ENCODE assay signal across 23 cellular contexts in genomic region chr19:39416626-39417120, GRCh38. TPM values are rescaled to one million over a fixed set of nuclear protein-coding genes. Genes with fewer than 3 reads are reported as not detected.
A peak's percentile ranks its signal among the peaks of the same experiment; 100 is the strongest.
DNase-seq lines count a peak whose midpoint lies in the region; FAIRE-seq and TF ChIP-seq lines count a peak whose summit lies in the region.
"Had no signal": no experiment of that assay in that cellular context is flagged by ENCODE, and none has a peak within 500 bp of the region (broad histone marks: within the 10 kb centered on the region; RNA-seq: fewer than 3 reads in every experiment).

No MANE protein-coding gene starts in this region.

- H2AFZ ChIP-seq in astrocyte (ENCODE audit: low read depth, low read length) (no peak overlapping the region), neural progenitor cell (replicated peaks) (no peak overlapping the region)
- H2AFZ ChIP-seq: GM23248 had no signal

- TF ChIP-seq CTCF in astrocyte (IDR thresholded peaks at IDR 0.05; ENCODE audit: insufficient read depth, low read depth, low read length) (no peak), neural progenitor cell (IDR thresholded peaks at IDR 0.05) (no peak), endothelial cell (IDR thresholded peaks at IDR 0.05; ENCODE audit: unreplicated experiment) (no peak)

- peaks cover 13% of the 10 kb centered on the region for H3K4me1 Mint-ChIP-seq in astrocyte (ENCODE audit: low read depth, unreplicated experiment)
- H3K4me1 Mint-ChIP-seq in neural progenitor cell: peaks cover 29% of the 10 kb centered on the region
- peaks cover 16% of the 10 kb centered on the region for H3K4me1 Mint-ChIP-seq in endothelial cell (ENCODE audit: unreplicated experiment)

- DNase-seq in NCI-H524 (lab: John Stamatoyannopoulos, UW) (peak; percentile 37 to 42), NCI-H524 treated with DMSO at 0.1 percent for 48 hours (lab: John Stamatoyannopoulos, UW) (no peak), G401 (ENCODE audit: low spot score) (peak; percentile 24), astrocyte (ENCODE audit: low read depth) (no peak), neural progenitor cell (ENCODE audit: low spot score) (peak; percentile 38), NCI-H1048 (lab: John Stamatoyannopoulos, UW) (no peak), endothelial cell (ENCODE audit: low spot score) (no peak)
- no peak for DNase-seq in activated CD4-positive, alpha-beta T cell treated with anti-CD3 and anti-CD28 coated beads for 48 hours
- DNase-seq: activated CD4-positive, alpha-beta memory T cell treated with anti-CD3 and anti-CD28 coated beads, Interleukin-2, amount 10 ng/mL, durations not matched to agents 7 days and 5 days; activated effector memory CD4-positive, alpha-beta T cell treated with Interleukin-2 at 50 U/mL for 16 hours; activated naive CD8-positive, alpha-beta T cell treated with anti-CD3 and anti-CD28 coated beads, Interleukin-2, amount 10 ng/mL, durations not matched to agents 7 days and 5 days; activated T-cell treated with anti-CD3 and anti-CD28 coated beads for 4 hours; dorsolateral prefrontal cortex; GM23248; left lung; naive thymus-derived CD4-positive, alpha-beta T cell; NCI-H510A treated with DMSO at 0.1 percent for 48 hours; spleen; stimulated activated CD4-positive, alpha-beta T cell treated with anti-CD3 and anti-CD28 coated beads, Interleukin-4, amount 100 ng/mL, for 1 hour had no signal

- H3K27ac Mint-ChIP-seq in astrocyte (ENCODE audit: unreplicated experiment): no peak overlapping the region
- H3K27ac Mint-ChIP-seq in neural progenitor cell: no peak overlapping the region
- H3K27ac Mint-ChIP-seq in endothelial cell (ENCODE audit: unreplicated experiment): no peak overlapping the region
- H3K27ac Mint-ChIP-seq: activated CD4-positive, alpha-beta memory T cell treated with anti-CD3 and anti-CD28 coated beads, Interleukin-2, amount 10 ng/mL, durations not matched to agents 7 days and 5 days; activated naive CD8-positive, alpha-beta T cell treated with anti-CD3 and anti-CD28 coated beads, Interleukin-2, amount 10 ng/mL, durations not matched to agents 7 days and 5 days; type B pancreatic cell had no signal

- in situ Hi-C loops in G401 (cut with HindIII; ENCODE audit: low sequenced_read_pairs): no loop called here

- H3K9me3 ChIP-seq in astrocyte (ENCODE audit: insufficient read depth, low read depth, low read length) (no peaks in the 10 kb centered on the region), neural progenitor cell (ENCODE audit: low read depth) (no peaks in the 10 kb centered on the region)
- H3K9me3 ChIP-seq: left lung, spleen had no signal

- H3K9ac ChIP-seq in astrocyte (ENCODE audit: low read length) (no peak overlapping the region), neural progenitor cell (no peak overlapping the region)
- H3K9ac ChIP-seq: GM23248 had no signal

- H3K27me3 Mint-ChIP-seq in astrocyte (ENCODE audit: low read depth, unreplicated experiment) (no peaks in the 10 kb centered on the region), neural progenitor cell (ENCODE audit: insufficient read depth, low read depth) (peaks cover 8% of the 10 kb centered on the region), endothelial cell (ENCODE audit: unreplicated experiment) (peaks cover 20% of the 10 kb centered on the region)

- H3K4me2 ChIP-seq in astrocyte (ENCODE audit: low read length) (peak overlapping the region; percentile 97), neural progenitor cell (no peak overlapping the region)

- H3K4me3 Mint-ChIP-seq in astrocyte (ENCODE audit: unreplicated experiment) (peak overlapping the region; percentile 40), neural progenitor cell (no peak overlapping the region), endothelial cell (ENCODE audit: unreplicated experiment) (no peak overlapping the region)
- H3K4me3 Mint-ChIP-seq: activated CD4-positive, alpha-beta memory T cell treated with anti-CD3 and anti-CD28 coated beads, Interleukin-2, amount 10 ng/mL, durations not matched to agents 7 days and 5 days; activated naive CD8-positive, alpha-beta T cell treated with anti-CD3 and anti-CD28 coated beads, Interleukin-2, amount 10 ng/mL, durations not matched to agents 7 days and 5 days; naive thymus-derived CD4-positive, alpha-beta T cell had no signal

- H3K4me3 ChIP-seq in astrocyte (ENCODE audit: insufficient read depth, low read depth, low read length) (no peak overlapping the region), neural progenitor cell (no peak overlapping the region)
- H3K4me3 ChIP-seq: GM23248, left lung had no signal

- H4K20me1 ChIP-seq in astrocyte (ENCODE audit: insufficient read depth, low read length): peaks cover 64% of the 10 kb centered on the region
- peaks cover 34% of the 10 kb centered on the region for H4K20me1 ChIP-seq in neural progenitor cell (ENCODE audit: low read depth)

- peaks cover 15% of the 10 kb centered on the region for H3F3A ChIP-seq in neural progenitor cell (ENCODE audit: low read depth)

- H3K36me3 Mint-ChIP-seq in astrocyte (ENCODE audit: low read depth, unreplicated experiment) (peaks cover 16% of the 10 kb centered on the region), neural progenitor cell (peaks cover 18% of the 10 kb centered on the region), endothelial cell (ENCODE audit: low read depth, unreplicated experiment) (peaks cover 34% of the 10 kb centered on the region)

- H3K9me3 Mint-ChIP-seq in astrocyte (ENCODE audit: unreplicated experiment) (no peaks in the 10 kb centered on the region), neural progenitor cell (peaks cover 4% of the 10 kb centered on the region), endothelial cell (ENCODE audit: unreplicated experiment) (no peaks in the 10 kb centered on the region)
- H3K9me3 Mint-ChIP-seq: activated CD4-positive, alpha-beta memory T cell treated with anti-CD3 and anti-CD28 coated beads, Interleukin-2, amount 10 ng/mL, durations not matched to agents 7 days and 5 days; activated naive CD8-positive, alpha-beta T cell treated with anti-CD3 and anti-CD28 coated beads, Interleukin-2, amount 10 ng/mL, durations not matched to agents 7 days and 5 days; type B pancreatic cell had no signal

- peaks cover 15% of the 10 kb centered on the region for H3K4me1 ChIP-seq in astrocyte (ENCODE audit: insufficient read depth, low read length)
- H3K4me1 ChIP-seq in neural progenitor cell: peaks cover 11% of the 10 kb centered on the region

- H3K36me3 ChIP-seq in astrocyte (ENCODE audit: insufficient read depth, low read length) (peaks cover 15% of the 10 kb centered on the region), neural progenitor cell (no peaks in the 10 kb centered on the region)

- H3K27me3 ChIP-seq in astrocyte (ENCODE audit: insufficient read depth, low read length) (no peaks in the 10 kb centered on the region), neural progenitor cell (no peaks in the 10 kb centered on the region)
- H3K27me3 ChIP-seq: dorsolateral prefrontal cortex had no signal

- H3K79me2 ChIP-seq in astrocyte (ENCODE audit: insufficient read depth, low read length) (peaks cover 65% of the 10 kb centered on the region), neural progenitor cell (ENCODE audit: low read depth) (peaks cover 41% of the 10 kb centered on the region)

- no peak overlapping the region for H3K27ac ChIP-seq in astrocyte (ENCODE audit: low read depth, low read length)
- no peak overlapping the region for H3K27ac ChIP-seq in neural progenitor cell
- H3K27ac ChIP-seq: dorsolateral prefrontal cortex, GM23248, HL-60, left lung had no signal

- no peak for FAIRE-seq in astrocyte (lab: Jason Lieb, UNC)
- FAIRE-seq: RCC 7860, TTC549 had no signal

RNA-seq across cellular contexts. Expression of gene PLEKHG2, which starts 4.2 kb away (rescaled TPM):
- 18.3 and 21.3 TPM in 2 replicates for total RNA-seq in G401 (2014; rRNA removed; shearing (Covaris generic))
- 101 and 102 TPM in 2 replicates for total RNA-seq in astrocyte
- 10.7 and 46.9 TPM in 2 replicates for total RNA-seq in neural progenitor cell (ENCODE audit: low replicate concordance)
- 172 TPM for total RNA-seq in endothelial cell (ENCODE audit: unreplicated experiment)

RNA-seq across cellular contexts. Expression of gene ZFP36, which starts 10.0 kb away (rescaled TPM):
- total RNA-seq in G401 (2014; rRNA removed; shearing (Covaris generic)): 1.1 and 1.9 TPM in 2 replicates
- 21.6 and 28.0 TPM in 2 replicates for total RNA-seq in astrocyte
- total RNA-seq in neural progenitor cell (ENCODE audit: low replicate concordance): 1.2 TPM in 1 of 2 replicates, not detected in the other
- total RNA-seq in endothelial cell (ENCODE audit: unreplicated experiment): 10.2 TPM

RNA-seq across cellular contexts. Expression of gene RPS16, which starts 19.1 kb away (rescaled TPM):
- total RNA-seq in G401 (2014; rRNA removed; shearing (Covaris generic)): 167 and 180 TPM in 2 replicates
- total RNA-seq in astrocyte (1,194 and 1,329 TPM in 2 replicates), neural progenitor cell (ENCODE audit: low replicate concordance) (94.8 and 268 TPM in 2 replicates), endothelial cell (ENCODE audit: unreplicated experiment) (2,151 TPM)

RNA-seq across cellular contexts. Expression of gene MED29, which starts 25.5 kb away (rescaled TPM):
- 35.9 and 71.8 TPM in 2 replicates for total RNA-seq in G401 (2014; rRNA removed; shearing (Covaris generic))
- total RNA-seq in astrocyte (27.0 and 29.9 TPM in 2 replicates), neural progenitor cell (ENCODE audit: low replicate concordance) (27.0 and 28.2 TPM in 2 replicates), endothelial cell (ENCODE audit: unreplicated experiment) (32.4 TPM)

RNA-seq across cellular contexts. Expression of gene PAF1, which starts 25.8 kb away (rescaled TPM):
- 54.0 and 61.7 TPM in 2 replicates for total RNA-seq in G401 (2014; rRNA removed; shearing (Covaris generic))
- 42.0 and 43.2 TPM in 2 replicates for total RNA-seq in astrocyte
- total RNA-seq in neural progenitor cell (ENCODE audit: low replicate concordance): 15.6 and 29.1 TPM in 2 replicates
- total RNA-seq in endothelial cell (ENCODE audit: unreplicated experiment): 31.7 TPM

Comparison
In these comparisons a context has a peak if more than half of its experiments do, and no peak if none do; other contexts are left out.
1. DNase-seq: peak in NCI-H524 (2 of 2), G401 (single experiment) and neural progenitor cell (single experiment); none in NCI-H524 treated with DMSO at 0.1 percent for 48 hours (single experiment), astrocyte (single experiment), NCI-H1048 (single experiment), activated CD4-positive, alpha-beta T cell treated with anti-CD3 and anti-CD28 coated beads for 48 hours (single experiment) and endothelial cell (single experiment).